ENCODE assay signal across 8 cellular contexts in the genomic region with DNA sequence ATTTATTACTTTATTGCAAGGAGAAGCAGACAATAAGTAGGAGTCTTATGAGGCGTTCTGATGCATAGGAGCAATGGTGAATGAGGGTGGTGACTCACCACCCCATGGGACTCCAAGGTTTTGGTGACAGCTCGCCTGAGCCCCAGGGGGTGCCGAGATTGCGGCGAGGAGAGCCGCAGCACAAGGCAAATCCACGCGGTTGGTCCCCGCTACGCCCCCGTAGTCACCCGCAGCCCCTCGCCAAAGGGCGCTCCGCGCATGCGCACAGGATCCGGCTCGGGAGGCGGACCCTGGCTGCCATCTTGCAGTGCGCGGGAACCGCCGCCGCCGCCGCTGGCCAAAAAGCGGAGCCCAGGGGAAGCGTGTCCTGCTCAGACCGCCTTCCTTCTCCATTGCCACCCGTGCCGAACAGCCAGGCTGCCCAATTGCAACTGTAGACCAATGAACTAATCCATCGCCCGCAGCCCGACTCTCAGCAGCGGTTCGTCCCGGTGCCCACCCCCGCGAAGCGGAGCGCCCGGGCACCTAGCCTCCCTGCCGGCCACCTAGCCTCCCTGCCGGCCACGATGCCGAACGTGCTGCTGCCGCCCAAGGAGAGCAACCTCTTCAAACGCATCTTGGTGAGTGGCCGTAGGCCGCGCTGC. TPM values are rescaled to one million over a fixed set of nuclear protein-coding genes. Genes with fewer than 3 reads are reported as not detected.
DNase-seq lines count a peak whose midpoint lies in the region; ATAC-seq and TF ChIP-seq lines count a peak whose summit lies in the region.

Gene NAA16 (plus strand): TSS at position 305 of the 644 bp plus-strand sequence. CDS start 262 bp downstream, at position 567.

- H2AFZ ChIP-seq in OCI-LY7 (ENCODE audit: low read length): peak within 1 kb of the TSS; percentile 94

- H3K9me2 ChIP-seq in OCI-LY7 (ENCODE audit: insufficient read depth, low read length): no peaks in the 10 kb centered on the region

- H3K9me3 ChIP-seq in OCI-LY7 (ENCODE audit: low read length) (no peaks in the 10 kb centered on the region), mononuclear cell (ENCODE audit: low read depth, low read length) (no peaks in the 10 kb centered on the region)

- H3K4me2 ChIP-seq in OCI-LY7 (ENCODE audit: low read length): peak within 1 kb of the TSS; percentile 89

- BruUV-seq in OCI-LY7 (replicated peaks; lab: Mats Ljungman, UMichigan): no TSS peak

- H3K79me2 ChIP-seq in OCI-LY7 (ENCODE audit: insufficient read depth, low read depth, low read length): peaks cover 49% of the 10 kb centered on the region

- intact Hi-C loops in OCI-LY7 (cut with micrococcal nuclease; ENCODE audit: unreplicated experiment): loop anchor here (1.0 to 10.0 kb wide), 5 partner anchors 48 to 336 kb away; partner anchors contain the start of genes KBTBD6, MTRF1 and WBP4

- peaks cover 30% of the 10 kb centered on the region for H4K20me1 ChIP-seq in OCI-LY7 (ENCODE audit: insufficient read depth, low read length)

- peak; percentile 72 for ATAC-seq in GM21515 (IDR thresholded peaks at IDR 0.05; ENCODE audit: unreplicated experiment)

- CTCF ChIA-PET in OCI-LY7 (lab: Charles Lee; ENCODE audit: unreplicated experiment): no interaction called here

- TF ChIP-seq CTCF in OCI-LY7 (conservative IDR thresholded peaks at IDR 0.05; ENCODE audit: low read length): 0 out of 2 replicates have a peak, but pooled peaks have one; percentile 1
- TF ChIP-seq CTCF in epithelial cell of esophagus (IDR thresholded peaks at IDR 0.05; ENCODE audit: insufficient read depth, low read depth, low read length, missing control alignments): no peak

- no peaks in the 10 kb centered on the region for H3K36me3 ChIP-seq in OCI-LY7 (ENCODE audit: insufficient read depth, low read length)

- H3K4me1 ChIP-seq in OCI-LY7 (ENCODE audit: insufficient read depth, low read length, poor library complexity, severe bottlenecking): peaks cover 37% of the 10 kb centered on the region
- H3K4me1 ChIP-seq in mononuclear cell (ENCODE audit: insufficient read depth, low read length): peaks cover 35% of the 10 kb centered on the region

- H3K4me3 ChIP-seq in OCI-LY7 (ENCODE audit: low read depth, low read length, poor library complexity, severe bottlenecking) (peak within 1 kb of the TSS; percentile 79), epithelial cell of esophagus (ENCODE audit: low read length) (peak within 1 kb of the TSS; percentile 83), mononuclear cell (ENCODE audit: low read length) (peak within 1 kb of the TSS; percentile 100)

- no peaks in the 10 kb centered on the region for H3K27me3 ChIP-seq in mononuclear cell (ENCODE audit: insufficient read depth, low read length)

- peak within 1 kb of the TSS; percentile 74 for H3K27ac ChIP-seq in OCI-LY7 (ENCODE audit: low read depth, low read length, poor library complexity, severe bottlenecking)

- DNase-seq in DMS 273 treated with DMSO at 0.1 percent for 48 hours (lab: John Stamatoyannopoulos, UW) (peak; percentile 50), HuH-7 (ENCODE audit: low spot score) (peak; percentile 90), OCI-LY7 (ENCODE audit: low spot score) (peak; percentile 93), activated T-cell treated with anti-CD3 and anti-CD28 coated beads for 1 hour (ENCODE audit: low read depth) (peak; percentile 94), epithelial cell of esophagus (ENCODE audit: low read depth) (peak; percentile 81)
- peak; percentile 95 to 98 for DNase-seq in stimulated activated CD8-positive, alpha-beta memory T cell treated with anti-CD3 and anti-CD28 coated beads, Interleukin-2, amount 100 ng/mL, for 48 hours (ENCODE audit: low read depth in 2 of 2)

- POLR2A ChIA-PET in OCI-LY7 (lab: Charles Lee): interaction anchor here (0.7 kb wide), 1 partner anchor 41 kb away, joined by 4 read pairs; no protein-coding TSS in a partner anchor

RNA-seq across cellular contexts. Expression of gene NAA16, which starts in this region (rescaled TPM):
- 22.1 and 22.4 TPM in 2 replicates for total RNA-seq in OCI-LY7 (2014; rRNA removed; shearing (Covaris generic))
- 44.1 and 45.9 TPM in 2 replicates for total RNA-seq in OCI-LY7 (2022)
- 56.4 TPM for total RNA-seq in mononuclear cell

Comparison
In these comparisons a context has a peak if more than half of its experiments do, and no peak if none do; other contexts are left out.
1. Peak in every context shown above with its lines: DNase-seq, ATAC-seq, H3K4me3 ChIP-seq and H3K27ac ChIP-seq.